In genomic region chr1:41073971-41074370, GRCh38 we compare ENCODE assay signal across 20 cellular contexts. TPM values are rescaled to one million over a fixed set of nuclear protein-coding genes. Genes with fewer than 3 reads are reported as not detected.
DNase-seq lines count a peak whose midpoint lies in the region; ATAC-seq and TF ChIP-seq lines count a peak whose summit lies in the region.
"Had no signal": no experiment of that assay in that cellular context is flagged by ENCODE, and none has a peak within 500 bp of the region (broad histone marks: within the 10 kb centered on the region; RNA-seq: fewer than 3 reads in every experiment).

No MANE protein-coding gene starts in this region.

- intact Hi-C loops in left ventricle myocardium inferior (cut with micrococcal nuclease): no loop called here

- DNase-seq in COLO829 (ENCODE audit: low spot score): peak; percentile 36
- DNase-seq in NCI-H226: peak; percentile 24
- peak; percentile 41 for DNase-seq in choroid plexus epithelial cell (ENCODE audit: low read depth)
- DNase-seq in kidney tubule cell (ENCODE audit: low spot score): peak; percentile 77
- DNase-seq in endodermal cell: no peak
- DNase-seq in activated CD4-positive, alpha-beta T cell treated with anti-CD3 and anti-CD28 coated beads for 1 hour: no peak
- DNase-seq in left ventricle myocardium inferior: no peak
- DNase-seq: activated CD8-positive, alpha-beta memory T cell treated with anti-CD3 and anti-CD28 coated beads, Interleukin-2, amount 50 U/mL, for 48 hours; activated naive CD8-positive, alpha-beta T cell treated with anti-CD3 and anti-CD28 coated beads for 36 hours; NCI-H1694; NCI-H526; ovary; stimulated activated CD4-positive, alpha-beta T cell treated with anti-CD3 and anti-CD28 coated beads, Interleukin-12 subunit alpha, Interleukin-12 subunit beta, amount 100 ng/mL, for 4 hours; T-cell had no signal

- H3K9ac ChIP-seq in endodermal cell (ENCODE audit: extremely low read depth, low read length, poor library complexity, severe bottlenecking): no peak overlapping the region
- H3K9ac ChIP-seq: KMS-11 had no signal

- no peak overlapping the region for H3K4me3 Mint-ChIP-seq in endodermal cell
- H3K4me3 Mint-ChIP-seq: activated naive CD8-positive, alpha-beta T cell treated with anti-CD3 and anti-CD28 coated beads for 36 hours; T-cell had no signal

- H3K36me3 ChIP-seq in endodermal cell (ENCODE audit: control insufficient read depth, insufficient read depth, low read length): no peaks in the 10 kb centered on the region
- peaks cover 39% of the 10 kb centered on the region for H3K36me3 ChIP-seq in left ventricle myocardium inferior
- H3K36me3 ChIP-seq: ovary had no signal

- H3K9me3 Mint-ChIP-seq in endodermal cell: peaks cover 7% of the 10 kb centered on the region

- H3K4me1 Mint-ChIP-seq in endodermal cell: no peaks in the 10 kb centered on the region
- H3K4me1 Mint-ChIP-seq: activated naive CD8-positive, alpha-beta T cell treated with anti-CD3 and anti-CD28 coated beads for 36 hours; T-cell had no signal

- no peak overlapping the region for H3K4me3 ChIP-seq in choroid plexus epithelial cell (ENCODE audit: low read depth, low read length)
- no peak overlapping the region for H3K4me3 ChIP-seq in endodermal cell (ENCODE audit: low read length)
- no peak overlapping the region for H3K4me3 ChIP-seq in left ventricle myocardium inferior
- H3K4me3 ChIP-seq: coronary artery, ovary, thoracic aorta had no signal

- no peak overlapping the region for H3K27ac ChIP-seq in endodermal cell (ENCODE audit: low read depth, low read length)
- no peak overlapping the region for H3K27ac ChIP-seq in left ventricle myocardium inferior (replicated peaks)
- H3K27ac ChIP-seq: C4-2B, coronary artery, KMS-11, ovary, thoracic aorta had no signal

- peaks cover 1% of the 10 kb centered on the region for H3K36me3 Mint-ChIP-seq in endodermal cell (ENCODE audit: low read depth)

- no peak for TF ChIP-seq CTCF in choroid plexus epithelial cell (conservative IDR thresholded peaks at IDR 0.05; ENCODE audit: low read depth, low read length)
- TF ChIP-seq CTCF in endodermal cell (conservative IDR thresholded peaks at IDR 0.05): no peak
- no peak for TF ChIP-seq CTCF in left ventricle myocardium inferior (IDR thresholded peaks at IDR 0.05; ENCODE audit: borderline replicate concordance)

- H3K9me3 ChIP-seq in endodermal cell (ENCODE audit: control insufficient read depth, low read length): peaks cover 10% of the 10 kb centered on the region
- H3K9me3 ChIP-seq in left ventricle myocardium inferior (replicated peaks): peaks cover 9% of the 10 kb centered on the region
- H3K9me3 ChIP-seq: ovary, thoracic aorta had no signal

- no peak for ATAC-seq in GM21825 (IDR thresholded peaks at IDR 0.05; ENCODE audit: unreplicated experiment)
- ATAC-seq: Panc1, T-cell had no signal

- H3K27me3 ChIP-seq in endodermal cell (ENCODE audit: control insufficient read depth, insufficient read depth, low read length, poor library complexity, severe bottlenecking): no peaks in the 10 kb centered on the region
- H3K27me3 ChIP-seq in left ventricle myocardium inferior (ENCODE audit: low read depth): no peaks in the 10 kb centered on the region
- H3K27me3 ChIP-seq: ovary had no signal

- H3K27me3 Mint-ChIP-seq in endodermal cell (ENCODE audit: insufficient read depth): no peaks in the 10 kb centered on the region
- H3K27me3 Mint-ChIP-seq: activated naive CD8-positive, alpha-beta T cell treated with anti-CD3 and anti-CD28 coated beads for 36 hours; T-cell had no signal

- no peaks in the 10 kb centered on the region for H3K4me1 ChIP-seq in endodermal cell (ENCODE audit: control insufficient read depth, insufficient read depth, low read length)
- H3K4me1 ChIP-seq in left ventricle myocardium inferior: no peaks in the 10 kb centered on the region

- no peak overlapping the region for H3K27ac Mint-ChIP-seq in endodermal cell
- H3K27ac Mint-ChIP-seq: activated naive CD8-positive, alpha-beta T cell treated with anti-CD3 and anti-CD28 coated beads for 36 hours; T-cell had no signal

RNA-seq across cellular contexts. Expression of gene SLFNL1, which starts 52.4 kb away (rescaled TPM):
- total RNA-seq in endodermal cell (under 1 TPM in 1 of 2 donors, not detected in 1; 0.15 TPM), left ventricle myocardium inferior (0.16 TPM)
- 0.18 TPM for polyA plus RNA-seq in endodermal cell (2013, experiment 1 of 2)
- 0.08 TPM for polyA plus RNA-seq in endodermal cell (2013, experiment 2 of 2)

Comparison
In these comparisons a context has a peak if more than half of its experiments do, and no peak if none do; other contexts are left out.
1. DNase-seq: peak in COLO829 (single experiment), NCI-H226 (single experiment), choroid plexus epithelial cell (single experiment) and kidney tubule cell (single experiment); none in endodermal cell (single experiment), activated CD4-positive, alpha-beta T cell treated with anti-CD3 and anti-CD28 coated beads for 1 hour (single experiment) and left ventricle myocardium inferior (single experiment).